In genomic region chr22:37660709-37661045, GRCh38 we compare ENCODE assay signal across 9 cellular contexts. TPM values are rescaled to one million over a fixed set of nuclear protein-coding genes. Genes with fewer than 3 reads are reported as not detected.
DNase-seq lines count a peak whose midpoint lies in the region; ATAC-seq, FAIRE-seq and TF ChIP-seq lines count a peak whose summit lies in the region.
"Had no signal": no experiment of that assay in that cellular context is flagged by ENCODE, and none has a peak within 500 bp of the region (broad histone marks: within the 10 kb centered on the region; RNA-seq: fewer than 3 reads in every experiment).

No MANE protein-coding gene starts in this region.

- H3K4me3 Mint-ChIP-seq in CD4-positive, alpha-beta memory T cell, result peak overlapping the region in 7 of 8 donors; percentile 52 to 90 (median 82)
- H3K4me3 Mint-ChIP-seq in central memory CD8-positive, alpha-beta T cell, result peak overlapping the region; percentile 76
- peak overlapping the region; percentile 86 for H3K4me3 Mint-ChIP-seq in neural crest cell

- POLR2A ChIA-PET in CD4-positive, alpha-beta memory T cell (lab: Charles Lee; ENCODE audit: partially characterized antibody), result interaction anchor here (1.5 to 13.9 kb wide), 7 partner anchors 12 to 53 kb away, joined by 7 to 348 read pairs (median 59); partner anchors contain the start of genes GGA1, LGALS1, NOL12 and SH3BP1

- ATAC-seq in central memory CD8-positive, alpha-beta T cell (replicated peaks; ENCODE audit: extremely low read depth, poor library complexity, severe bottlenecking), result no peak
- no peak for ATAC-seq in foreskin keratinocyte
- ATAC-seq in HG03095 (IDR thresholded peaks at IDR 0.05; ENCODE audit: unreplicated experiment), result no peak
- no peak for ATAC-seq in HG03135 (IDR thresholded peaks at IDR 0.05; ENCODE audit: unreplicated experiment)

- no peaks in the 10 kb centered on the region for H3K9me3 ChIP-seq in CD4-positive, alpha-beta memory T cell (ENCODE audit: control insufficient read depth in 1 of 2, low read length in 2 of 2)

- FAIRE-seq in HTR-8/SVneo (lab: Jason Lieb, UNC), result no peak

- H3K36me3 Mint-ChIP-seq in CD4-positive, alpha-beta memory T cell, result peaks cover 0 to 14% of the 10 kb centered on the region in 2 donors
- peaks cover 12% of the 10 kb centered on the region for H3K36me3 Mint-ChIP-seq in central memory CD8-positive, alpha-beta T cell (ENCODE audit: insufficient read depth)
- H3K36me3 Mint-ChIP-seq in neural crest cell (ENCODE audit: low read depth), result peaks cover 4% of the 10 kb centered on the region

- H3K4me1 Mint-ChIP-seq in CD4-positive, alpha-beta memory T cell, result peaks cover 27 to 49% (median 37%) of the 10 kb centered on the region in 4 donors
- peaks cover 41% of the 10 kb centered on the region for H3K4me1 Mint-ChIP-seq in central memory CD8-positive, alpha-beta T cell
- peaks cover 51% of the 10 kb centered on the region for H3K4me1 Mint-ChIP-seq in neural crest cell

- DNase-seq in CD4-positive, alpha-beta memory T cell, result no peak
- DNase-seq in LNCaP clone FGC (ENCODE audit: low read depth), result no peak
- no peak for DNase-seq in central memory CD8-positive, alpha-beta T cell (ENCODE audit: low spot score in 2 of 2)
- DNase-seq in neural crest cell (ENCODE audit: low read depth, low spot score), result no peak
- DNase-seq in foreskin keratinocyte, result no peak
- no peak for DNase-seq in HTR-8/SVneo (ENCODE audit: insufficient read length, low spot score)

- H3K36me3 ChIP-seq in CD4-positive, alpha-beta memory T cell (ENCODE audit: insufficient read depth, low read length), result peaks cover 3% of the 10 kb centered on the region

- peaks cover 33% of the 10 kb centered on the region for H3K4me1 ChIP-seq in CD4-positive, alpha-beta memory T cell (ENCODE audit: insufficient read depth, low read length)
- peaks cover 4% of the 10 kb centered on the region for H3K4me1 ChIP-seq in foreskin keratinocyte

- no peaks in the 10 kb centered on the region for H3K9me3 Mint-ChIP-seq in CD4-positive, alpha-beta memory T cell
- H3K9me3 Mint-ChIP-seq in central memory CD8-positive, alpha-beta T cell, result no peaks in the 10 kb centered on the region
- H3K9me3 Mint-ChIP-seq in neural crest cell, result no peaks in the 10 kb centered on the region

- H3K27me3 Mint-ChIP-seq in CD4-positive, alpha-beta memory T cell, result no peaks in the 10 kb centered on the region
- no peaks in the 10 kb centered on the region for H3K27me3 Mint-ChIP-seq in central memory CD8-positive, alpha-beta T cell
- H3K27me3 Mint-ChIP-seq in neural crest cell (ENCODE audit: low read depth), result no peaks in the 10 kb centered on the region

- H3K27me3 ChIP-seq in CD4-positive, alpha-beta memory T cell (ENCODE audit: insufficient read depth, low read length), result no peaks in the 10 kb centered on the region
- H3K27me3 ChIP-seq in foreskin keratinocyte, result no peaks in the 10 kb centered on the region

- CTCF ChIA-PET in CD4-positive, alpha-beta memory T cell (lab: Charles Lee; ENCODE audit: partially characterized antibody), result interaction anchor here (1.2 to 17.5 kb wide), 5 partner anchors 11 to 68 kb away, joined by 3 to 221 read pairs (median 14); partner anchors contain the start of gene LGALS1

- peak overlapping the region in 2 of 7 donors; percentile 48 to 71 for H3K27ac Mint-ChIP-seq in CD4-positive, alpha-beta memory T cell
- H3K27ac Mint-ChIP-seq in central memory CD8-positive, alpha-beta T cell (ENCODE audit: low read depth), result peak overlapping the region; percentile 46
- no peak overlapping the region for H3K27ac Mint-ChIP-seq in neural crest cell (ENCODE audit: unreplicated experiment)

- no peak overlapping the region for H3K4me3 ChIP-seq in CD4-positive, alpha-beta memory T cell (ENCODE audit: low read length in 2 of 2)
- H3K4me3 ChIP-seq in LNCaP clone FGC (ENCODE audit: low read depth, low read length), result peak overlapping the region; percentile 79; the same call in 1 of the 2 replicates

- TF ChIP-seq CTCF in LNCaP clone FGC (IDR thresholded peaks at IDR 0.05; ENCODE audit: control insufficient read depth, extremely low read depth, insufficient read depth) (no peak), neural crest cell (conservative IDR thresholded peaks at IDR 0.05) (no peak), foreskin keratinocyte (conservative IDR thresholded peaks at IDR 0.05) (no peak)

- no peak overlapping the region for H3K27ac ChIP-seq in CD4-positive, alpha-beta memory T cell (ENCODE audit: low read depth, low read length)
- no peak overlapping the region for H3K27ac ChIP-seq in foreskin keratinocyte

- intact Hi-C loops in CD4-positive, alpha-beta memory T cell (cut with micrococcal nuclease), result no loop called here

RNA-seq across cellular contexts. Expression of gene PDXP, which starts 2.2 kb away (rescaled TPM):
- 1 to 10 TPM; 7.3 to 9.8 TPM for total RNA-seq in CD4-positive, alpha-beta memory T cell
- polyA plus RNA-seq in CD4-positive, alpha-beta memory T cell, result 1 to 10 TPM in 1 of 2 donors, under 1 TPM in 1; 0.38 to 7.1 TPM
- 51.5 and 55.3 TPM in 2 replicates for total RNA-seq in neural crest cell
- total RNA-seq in foreskin keratinocyte, result 9.7 and 10.2 TPM in 2 replicates
- polyA plus RNA-seq in foreskin keratinocyte, result 12.5 and 13.3 TPM in 2 replicates

RNA-seq across cellular contexts. Expression of gene LGALS1, which starts 14.8 kb away (rescaled TPM):
- 10 to 100 TPM; 64.8 to 68.7 TPM for total RNA-seq in CD4-positive, alpha-beta memory T cell
- polyA plus RNA-seq in CD4-positive, alpha-beta memory T cell, result 100 to 1,000 TPM; 315 to 358 TPM
- 16.1 and 21.0 TPM in 2 replicates for total RNA-seq in neural crest cell
- 2,399 and 2,773 TPM in 2 replicates for total RNA-seq in foreskin keratinocyte
- 3,861 and 5,401 TPM in 2 replicates for polyA plus RNA-seq in foreskin keratinocyte

RNA-seq across cellular contexts. Expression of gene SH3BP1, which starts 21.2 kb away (rescaled TPM):
- total RNA-seq in CD4-positive, alpha-beta memory T cell, result 10 to 100 TPM; 84.0 to 89.2 TPM
- 10 to 100 TPM; 17.6 to 30.3 TPM for polyA plus RNA-seq in CD4-positive, alpha-beta memory T cell
- 36.4 and 36.6 TPM in 2 replicates for total RNA-seq in neural crest cell
- 48.6 and 51.5 TPM in 2 replicates for total RNA-seq in foreskin keratinocyte
- 61.9 and 71.5 TPM in 2 replicates for polyA plus RNA-seq in foreskin keratinocyte
- total RNA-seq: myocyte had no signal

RNA-seq across cellular contexts. Expression of gene NOL12, which starts 25.5 kb away (rescaled TPM):
- 10 to 100 TPM; 50.3 to 52.0 TPM for total RNA-seq in CD4-positive, alpha-beta memory T cell
- 10 to 100 TPM; 38.8 to 51.6 TPM for polyA plus RNA-seq in CD4-positive, alpha-beta memory T cell
- total RNA-seq in neural crest cell (43.3 and 44.5 TPM in 2 replicates), foreskin keratinocyte (31.1 and 33.2 TPM in 2 replicates)
- polyA plus RNA-seq in foreskin keratinocyte, result 44.9 and 46.9 TPM in 2 replicates

RNA-seq across cellular contexts. Expression of gene TRIOBP, which starts 36.2 kb away (rescaled TPM):
- total RNA-seq in CD4-positive, alpha-beta memory T cell, result 10 to 100 TPM; 25.8 to 26.1 TPM
- polyA plus RNA-seq in CD4-positive, alpha-beta memory T cell, result 10 to 100 TPM in 1 of 2 donors, 1 to 10 TPM in 1; 9.2 to 13.0 TPM
- 45.8 and 53.2 TPM in 2 replicates for total RNA-seq in neural crest cell
- 35.1 and 36.7 TPM in 2 replicates for total RNA-seq in foreskin keratinocyte
- 23.6 and 26.8 TPM in 2 replicates for polyA plus RNA-seq in foreskin keratinocyte

Comparison
In these comparisons a context has a peak if more than half of its experiments do, and no peak if none do; other contexts are left out.
1. RNA of gene LGALS1, which starts 14.8 kb away (total RNA-seq): 2,399 to 2,773 TPM in foreskin keratinocyte; 64.8 to 68.7 TPM in CD4-positive, alpha-beta memory T cell and 16.1 to 21.0 TPM in neural crest cell; every median in the first group is over 10 times any median in the second.
2. Peak in every context shown above with its lines, with median percentiles within 50 percentile points of each other: H3K4me3 Mint-ChIP-seq.